Comparison of ENCODE assay signal across 27 cellular contexts in genomic region chr3:144995856-144996255, GRCh38.
"Had no signal": no experiment of that assay in that cellular context is flagged by ENCODE, and none has a peak within 500 bp of the region (broad histone marks: within the 10 kb centered on the region; RNA-seq: fewer than 3 reads in every experiment).

No MANE protein-coding gene starts in this region.

- H3K27ac Mint-ChIP-seq: dendritic cell treated with granulocyte-macrophage colony-stimulating factor and Interleukin-4, amounts not matched to agents 40 ng/mL and 50 ng/mL, for 4 days; effector memory CD8-positive, alpha-beta T cell; endodermal cell had no signal

- H3K27ac ChIP-seq: colonic mucosa, coronary artery, dorsolateral prefrontal cortex, epithelial cell of prostate, esophagus muscularis mucosa, esophagus squamous epithelium, foreskin keratinocyte, gastrocnemius medialis, gastroesophageal sphincter, heart left ventricle, heart right ventricle had no signal

- ATAC-seq: effector memory CD8-positive, alpha-beta T cell; esophagus mucosa; foreskin keratinocyte; gastrocnemius medialis; gastroesophageal sphincter; heart left ventricle; heart right ventricle had no signal

- H3K4me3 ChIP-seq: colonic mucosa, coronary artery, esophagus muscularis mucosa, esophagus squamous epithelium, gastrocnemius medialis, gastroesophageal sphincter, heart left ventricle, heart right ventricle had no signal

- H3K27me3 Mint-ChIP-seq: dendritic cell treated with granulocyte-macrophage colony-stimulating factor and Interleukin-4, amounts not matched to agents 40 ng/mL and 50 ng/mL, for 4 days; effector memory CD8-positive, alpha-beta T cell had no signal

- H3K4me1 ChIP-seq: colonic mucosa, esophagus muscularis mucosa, esophagus squamous epithelium, foreskin keratinocyte, gastrocnemius medialis, gastroesophageal sphincter, heart left ventricle, heart right ventricle had no signal

- H3K4me1 Mint-ChIP-seq: endodermal cell had no signal

- H3K36me3 ChIP-seq: colonic mucosa, esophagus muscularis mucosa, esophagus squamous epithelium, gastrocnemius medialis, gastroesophageal sphincter, heart left ventricle, heart right ventricle had no signal

- H3K27me3 ChIP-seq: colonic mucosa, dorsolateral prefrontal cortex, esophagus muscularis mucosa, esophagus squamous epithelium, foreskin keratinocyte, gastrocnemius medialis, gastroesophageal sphincter, heart left ventricle, heart right ventricle had no signal

- FAIRE-seq: colon, endometrium, endothelial cell of umbilical vein, frontal cortex had no signal

- H3K9me3 ChIP-seq: colonic mucosa, esophagus squamous epithelium, gastrocnemius medialis had no signal

- DNase-seq: colonic mucosa; cortex of kidney; dermis blood vessel endothelial cell; dorsolateral prefrontal cortex; effector CD4-positive, alpha-beta T cell; effector CD8-positive, alpha-beta T cell; effector memory CD4-positive, alpha-beta T cell; effector memory CD8-positive, alpha-beta T cell; endodermal cell; erythroblast; esophagus squamous epithelium; foreskin fibroblast; foreskin keratinocyte; gastrocnemius medialis; glutamatergic neuron; heart left ventricle; heart right ventricle had no signal

- H3K4me3 Mint-ChIP-seq: dendritic cell treated with granulocyte-macrophage colony-stimulating factor and Interleukin-4, amounts not matched to agents 40 ng/mL and 50 ng/mL, for 4 days; effector memory CD8-positive, alpha-beta T cell; endodermal cell had no signal
